In the genomic region with DNA sequence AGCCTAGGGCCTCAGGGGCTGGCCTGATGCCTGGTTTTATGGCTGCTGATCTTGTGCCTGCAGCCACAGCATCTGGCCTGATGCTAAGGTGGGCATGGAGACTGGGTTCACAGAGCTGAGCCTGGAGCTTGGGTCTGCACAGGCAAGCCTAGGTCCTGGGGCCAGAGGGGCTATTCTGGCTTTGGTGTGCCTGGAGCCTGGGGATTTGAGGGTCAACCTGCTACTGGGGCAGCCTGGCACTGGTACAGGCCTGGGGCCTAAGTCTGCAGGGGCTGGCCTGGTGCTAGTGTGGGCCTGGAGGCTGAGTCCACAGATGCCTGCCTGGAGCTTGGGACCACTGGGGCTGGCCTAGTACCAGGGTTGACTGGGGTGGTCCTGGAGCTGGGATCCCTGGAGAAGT, we compare ENCODE assay signal across 18 cellular contexts.
A peak's percentile ranks its signal among the peaks of the same experiment; 100 is the strongest.
DNase-seq lines count a peak whose midpoint lies in the region; ATAC-seq and TF ChIP-seq lines count a peak whose summit lies in the region.
"Had no signal": no experiment of that assay in that cellular context is flagged by ENCODE, and none has a peak within 500 bp of the region (broad histone marks: within the 10 kb centered on the region; RNA-seq: fewer than 3 reads in every experiment).

No MANE protein-coding gene starts in this region.

- H3K4me3 Mint-ChIP-seq in stimulated activated effector memory CD8-positive, alpha-beta T cell treated with anti-CD3 and anti-CD28 coated beads, Interleukin-12 subunit alpha, Interleukin-12 subunit beta, amount 100 ng/mL, for 72 hours = no peak overlapping the region
- no peak overlapping the region for H3K4me3 Mint-ChIP-seq in activated naive CD8-positive, alpha-beta T cell treated with anti-CD3 and anti-CD28 coated beads for 36 hours
- H3K4me3 Mint-ChIP-seq: CD4-positive, alpha-beta memory T cell had no signal

- peak; percentile 33 to 46 for ATAC-seq in lower lobe of right lung
- peak; percentile 39 for ATAC-seq in stimulated activated effector memory CD8-positive, alpha-beta T cell treated with anti-CD3 and anti-CD28 coated beads, Interleukin-12 subunit alpha, Interleukin-12 subunit beta, amount 100 ng/mL, for 72 hours
- ATAC-seq: A549 had no signal

- H3K4me1 ChIP-seq in BE2C (no peaks in the 10 kb centered on the region), lower lobe of right lung (no peaks in the 10 kb centered on the region)
- H3K4me1 ChIP-seq: A549, Caco-2 had no signal

- H3K4me3 ChIP-seq in BE2C (ENCODE audit: low read depth, low read length) (no peak overlapping the region), lower lobe of right lung (no peak overlapping the region)
- H3K4me3 ChIP-seq: A549, GM23248 had no signal

- no peak overlapping the region for H3K27ac ChIP-seq in lower lobe of right lung
- H3K27ac ChIP-seq: A549, GM23248 had no signal

- DNase-seq in BE2C (peak; percentile 12), lower lobe of right lung (no peak), COR-L47 (lab: John Stamatoyannopoulos, UW) (no peak)
- no peak for DNase-seq in stimulated activated effector memory CD8-positive, alpha-beta T cell treated with anti-CD3 and anti-CD28 coated beads, Interleukin-12 subunit alpha, Interleukin-12 subunit beta, amount 100 ng/mL, for 72 hours (ENCODE audit: low spot score in 2 of 2)
- DNase-seq in activated naive CD8-positive, alpha-beta T cell treated with anti-CD3 and anti-CD28 coated beads for 36 hours = no peak
- no peak for DNase-seq in stimulated activated naive CD4-positive, alpha-beta T cell treated with Interleukin-2 at 50 U/mL for 16 hours (lab: John Stamatoyannopoulos, UW)
- DNase-seq: 8988T; ACHN; AML-193; C1 segment of cervical spinal cord; Caco-2; CD4-positive, alpha-beta memory T cell; DMS153; DND-41; GM23248; H7; HCEC 1CT had no signal

- TF ChIP-seq CTCF in BE2C (IDR thresholded peaks at IDR 0.05; ENCODE audit: low read depth, low read length) (no peak), lower lobe of right lung (IDR thresholded peaks at IDR 0.05) (no peak)

- peaks cover 5% of the 10 kb centered on the region for H3K9me3 Mint-ChIP-seq in stimulated activated effector memory CD8-positive, alpha-beta T cell treated with anti-CD3 and anti-CD28 coated beads, Interleukin-12 subunit alpha, Interleukin-12 subunit beta, amount 100 ng/mL, for 72 hours
- H3K9me3 Mint-ChIP-seq in activated naive CD8-positive, alpha-beta T cell treated with anti-CD3 and anti-CD28 coated beads for 36 hours = peaks cover 1% of the 10 kb centered on the region

- no peak overlapping the region for H3K27ac Mint-ChIP-seq in stimulated activated effector memory CD8-positive, alpha-beta T cell treated with anti-CD3 and anti-CD28 coated beads, Interleukin-12 subunit alpha, Interleukin-12 subunit beta, amount 100 ng/mL, for 72 hours
- no peak overlapping the region for H3K27ac Mint-ChIP-seq in activated naive CD8-positive, alpha-beta T cell treated with anti-CD3 and anti-CD28 coated beads for 36 hours

- no peaks in the 10 kb centered on the region for H3K36me3 Mint-ChIP-seq in stimulated activated effector memory CD8-positive, alpha-beta T cell treated with anti-CD3 and anti-CD28 coated beads, Interleukin-12 subunit alpha, Interleukin-12 subunit beta, amount 100 ng/mL, for 72 hours
- H3K36me3 Mint-ChIP-seq in activated naive CD8-positive, alpha-beta T cell treated with anti-CD3 and anti-CD28 coated beads for 36 hours = no peaks in the 10 kb centered on the region
- H3K36me3 Mint-ChIP-seq: CD4-positive, alpha-beta memory T cell had no signal

- intact Hi-C loops in lower lobe of right lung (cut with DNase I) = no loop called here

- no peaks in the 10 kb centered on the region for H3K4me1 Mint-ChIP-seq in stimulated activated effector memory CD8-positive, alpha-beta T cell treated with anti-CD3 and anti-CD28 coated beads, Interleukin-12 subunit alpha, Interleukin-12 subunit beta, amount 100 ng/mL, for 72 hours
- H3K4me1 Mint-ChIP-seq in activated naive CD8-positive, alpha-beta T cell treated with anti-CD3 and anti-CD28 coated beads for 36 hours = no peaks in the 10 kb centered on the region

- H3K9me3 ChIP-seq in BE2C = no peaks in the 10 kb centered on the region
- H3K9me3 ChIP-seq in lower lobe of right lung = no peaks in the 10 kb centered on the region
- H3K9me3 ChIP-seq: A549, Caco-2 had no signal

- no peaks in the 10 kb centered on the region for H3K27me3 Mint-ChIP-seq in activated naive CD8-positive, alpha-beta T cell treated with anti-CD3 and anti-CD28 coated beads for 36 hours
- H3K27me3 Mint-ChIP-seq: CD4-positive, alpha-beta memory T cell had no signal

- H3K27me3 ChIP-seq in BE2C (no peaks in the 10 kb centered on the region), lower lobe of right lung (ENCODE audit: low read depth) (no peaks in the 10 kb centered on the region)

- H3K36me3 ChIP-seq in BE2C (no peaks in the 10 kb centered on the region), lower lobe of right lung (no peaks in the 10 kb centered on the region)
